ENCODE assay signal across 9 cellular contexts in genomic region chr2:182915369-182916326, GRCh38. TPM values are rescaled to one million over a fixed set of nuclear protein-coding genes. Genes with fewer than 3 reads are reported as not detected.
DNase-seq lines count a peak whose midpoint lies in the region; ATAC-seq, FAIRE-seq and TF ChIP-seq lines count a peak whose summit lies in the region.
"Had no signal": no experiment of that assay in that cellular context is flagged by ENCODE, and none has a peak within 500 bp of the region (broad histone marks: within the 10 kb centered on the region; RNA-seq: fewer than 3 reads in every experiment).

No MANE protein-coding gene starts in this region.

- no peak overlapping the region for H4K8ac ChIP-seq in mesendoderm (ENCODE audit: low read depth, low read length)

- H3K36me3 ChIP-seq in endothelial cell of umbilical vein (ENCODE audit: control insufficient read depth in 2 of 2, extremely low read depth in 1 of 2, insufficient read depth in 2 of 2, low read length in 2 of 2): peaks cover 3 to 5% of the 10 kb centered on the region in 2 experiments
- no peaks in the 10 kb centered on the region for H3K36me3 ChIP-seq in mesendoderm (ENCODE audit: control insufficient read depth, insufficient read depth, low read length)

- no peaks in the 10 kb centered on the region for H3K79me2 ChIP-seq in endothelial cell of umbilical vein (ENCODE audit: control insufficient read depth, insufficient read depth, low read length)
- H3K79me2 ChIP-seq in mesendoderm (ENCODE audit: control insufficient read depth, insufficient read depth, low read length): no peaks in the 10 kb centered on the region

- no peak overlapping the region for H3K4ac ChIP-seq in mesendoderm (ENCODE audit: low read depth, low read length)

- H2BK15ac ChIP-seq in mesendoderm (replicated peaks; ENCODE audit: low read depth): no peak overlapping the region

- peak; percentile 58 for DNase-seq in DMS53 (lab: John Stamatoyannopoulos, UW)
- peak; percentile 30 for DNase-seq in NCI-H2227 (lab: John Stamatoyannopoulos, UW; ENCODE audit: unreplicated experiment)
- DNase-seq in endothelial cell of umbilical vein (ENCODE audit: low read depth, low spot score): no peak
- DNase-seq in mesendoderm: peak; percentile 57
- DNase-seq in NCI-H187 (lab: John Stamatoyannopoulos, UW): no peak
- DNase-seq in midbrain (lab: John Stamatoyannopoulos, UW): no peak

- TF ChIP-seq POLR2A in endothelial cell of umbilical vein (IDR thresholded peaks at IDR 0.05; ENCODE audit: low read depth, low read length): no peak

- dilution Hi-C loops in endothelial cell of umbilical vein (cut with MboI; ENCODE audit: extremely low pct_ligation_motif_present, low sequenced_read_pairs): no loop called here

- H4K20me1 ChIP-seq in endothelial cell of umbilical vein (replicated peaks; ENCODE audit: control insufficient read depth, extremely low read depth, insufficient read depth, low read length): peaks cover 2% of the 10 kb centered on the region

- no peak overlapping the region for H3K4me3 ChIP-seq in endothelial cell of umbilical vein (replicated peaks in 1 of 3; ENCODE audit: insufficient read depth in 1 of 3, low read depth in 1 of 3, low read length in 3 of 3)
- H3K4me3 ChIP-seq in mesendoderm (ENCODE audit: low read length): no peak overlapping the region

- POLR2A ChIA-PET in endothelial cell of umbilical vein (lab: Charles Lee): interaction anchor here (1.1 kb wide), 1 partner anchor 12 kb away, joined by 5 read pairs; no protein-coding TSS in a partner anchor

- intact Hi-C loops in endothelial cell of umbilical vein (cut with micrococcal nuclease): no loop called here

- H3K56ac ChIP-seq in mesendoderm (ENCODE audit: low read length): no peak overlapping the region

- no peak overlapping the region for H2AK5ac ChIP-seq in mesendoderm (ENCODE audit: low read length)

- no peaks in the 10 kb centered on the region for H3K79me1 ChIP-seq in mesendoderm (ENCODE audit: low read length)

- H3K4me2 ChIP-seq in endothelial cell of umbilical vein (ENCODE audit: insufficient read depth, low read length) (no peak overlapping the region), mesendoderm (ENCODE audit: low read length) (no peak overlapping the region)

- TF ChIP-seq CTCF in endothelial cell of umbilical vein (IDR thresholded peaks at IDR 0.05; ENCODE audit: extremely low read depth in 1 of 2, insufficient read depth in 1 of 2, low read depth in 1 of 2, low read length in 2 of 2): no peak

- no peak overlapping the region for H2BK5ac ChIP-seq in mesendoderm (ENCODE audit: low read length)

- no peak for ATAC-seq in HG02884 (IDR thresholded peaks at IDR 0.05; ENCODE audit: unreplicated experiment)
- no peak for ATAC-seq in HG03135 (IDR thresholded peaks at IDR 0.05; ENCODE audit: unreplicated experiment)

- H3K9me1 ChIP-seq in endothelial cell of umbilical vein (replicated peaks; ENCODE audit: control insufficient read depth, extremely low read depth, insufficient read depth, low read length): no peaks in the 10 kb centered on the region

- H3K27me3 ChIP-seq in endothelial cell of umbilical vein (ENCODE audit: control insufficient read depth in 2 of 2, insufficient read depth in 2 of 2, low read length in 2 of 2) (no peaks in the 10 kb centered on the region), mesendoderm (ENCODE audit: insufficient read depth, low read length, poor library complexity) (no peaks in the 10 kb centered on the region)

- no peak overlapping the region for H3K27ac ChIP-seq in endothelial cell of umbilical vein (ENCODE audit: insufficient read depth, low read depth, low read length)
- H3K27ac ChIP-seq in mesendoderm (ENCODE audit: low read depth, low read length): peak overlapping the region; percentile 17

- H3K9ac ChIP-seq in endothelial cell of umbilical vein (replicated peaks; ENCODE audit: extremely low read depth, insufficient read depth, low read length) (no peak overlapping the region), mesendoderm (ENCODE audit: low read length) (no peak overlapping the region)

- no peak overlapping the region for H3K23ac ChIP-seq in mesendoderm (ENCODE audit: low read length)

- H3K9me3 ChIP-seq in endothelial cell of umbilical vein (replicated peaks; ENCODE audit: control insufficient read depth, insufficient read depth, low read length): no peaks in the 10 kb centered on the region

- H2BK120ac ChIP-seq in mesendoderm (ENCODE audit: low read depth, low read length): no peak overlapping the region

- H2AFZ ChIP-seq in endothelial cell of umbilical vein (ENCODE audit: low read depth, low read length): no peak overlapping the region

- H4K5ac ChIP-seq in mesendoderm (ENCODE audit: low read length): no peak overlapping the region

- CTCF ChIA-PET in endothelial cell of umbilical vein (lab: Charles Lee): interaction anchor here (0.6 to 2.0 kb wide), 7 partner anchors 9 to 153 kb away, joined by 3 to 5 read pairs (median 4); no protein-coding TSS in a partner anchor

- H3K18ac ChIP-seq in mesendoderm (ENCODE audit: low read length): no peak overlapping the region

- FAIRE-seq in endothelial cell of umbilical vein (lab: Jason Lieb, UNC): no peak
- FAIRE-seq: G401.6 had no signal

- H3K4me1 ChIP-seq in endothelial cell of umbilical vein (ENCODE audit: control insufficient read depth, extremely low read depth, insufficient read depth, low read length) (no peaks in the 10 kb centered on the region), mesendoderm (ENCODE audit: control insufficient read depth, low read depth, low read length) (peaks cover 2% of the 10 kb centered on the region)

- WGBS in mesendoderm (ENCODE audit: extremely low coverage, insufficient coverage, low lambda C conversion rate): no CpG with 5 or more reads among the region's 6 CpGs

- BruUV-seq in endothelial cell of umbilical vein (replicated peaks; lab: Mats Ljungman, UMichigan): no TSS peak

TF ChIP-seq in endothelial cell of umbilical vein, 7 proteins besides CTCF, POLR2A, EP300 and RAD21:
- no peak for TF ChIP-seq MAX (IDR thresholded peaks at IDR 0.05; ENCODE audit: insufficient read depth, insufficient read length)
- TF ChIP-seq FOS (IDR thresholded peaks at IDR 0.05; ENCODE audit: borderline replicate concordance, insufficient read depth, low read length): peak; percentile 31
- peak; percentile 26 for TF ChIP-seq JUN (IDR thresholded peaks at IDR 0.05; ENCODE audit: borderline replicate concordance, insufficient read depth, insufficient read length, low read depth)

RNA-seq across cellular contexts. Expression of gene FRZB, which starts 49.2 kb away (rescaled TPM):
- 0.09 TPM in 1 of 2 replicates, not detected in the other for total RNA-seq in endothelial cell of umbilical vein
- 0.03 and 0.04 TPM in 2 replicates for polyA plus RNA-seq in endothelial cell of umbilical vein
- 0.03 and 0.08 TPM in 2 replicates for polyA plus RNA-seq in endothelial cell of umbilical vein (2011; cell fraction: cytosol; rRNA removed)
- polyA plus RNA-seq in endothelial cell of umbilical vein (2011; cell fraction: nucleus; rRNA removed): 0.08 and 0.11 TPM in 2 replicates
- polyA plus RNA-seq in endothelial cell of umbilical vein (2012): not detected in 2 replicates
- not detected in 2 replicates for polyA minus RNA-seq in endothelial cell of umbilical vein
- not detected for polyA minus RNA-seq in endothelial cell of umbilical vein (2011; cell fraction: cytosol; rRNA and poly(A)+ RNA removed)
- polyA minus RNA-seq in endothelial cell of umbilical vein (2011; cell fraction: nucleus; rRNA and poly(A)+ RNA removed): 0.14 TPM in 1 of 2 replicates, not detected in the other
- polyA plus RNA-seq in mesendoderm (2013, experiment 1 of 2): 0.91 TPM
- 0.84 TPM for polyA plus RNA-seq in mesendoderm (2013, experiment 2 of 2)

Comparison
In these comparisons a context has a peak if more than half of its experiments do, and no peak if none do; other contexts are left out.
1. DNase-seq: peak in DMS53 (single experiment), NCI-H2227 (single experiment) and mesendoderm (single experiment); none in endothelial cell of umbilical vein (single experiment), NCI-H187 (0 of 2) and midbrain (single experiment).